19 cellular contexts compared by ENCODE assay signal in genomic region chr7:149713061-149713730, GRCh38.
DNase-seq lines count a peak whose midpoint lies in the region; ATAC-seq and TF ChIP-seq lines count a peak whose summit lies in the region.
"Had no signal": no experiment of that assay in that cellular context is flagged by ENCODE, and none has a peak within 500 bp of the region (broad histone marks: within the 10 kb centered on the region; RNA-seq: fewer than 3 reads in every experiment).

No MANE protein-coding gene starts in this region.

- H3K4me3 Mint-ChIP-seq in stimulated activated naive CD8-positive, alpha-beta T cell treated with anti-CD3 and anti-CD28 coated beads, Interleukin-15, Interleukin-2, amounts not matched to agents 100 ng/mL and 50 ng/mL, for 24 hours = peak overlapping the region; percentile 49
- H3K4me3 Mint-ChIP-seq in activated T-helper 2 cell treated with anti-CD3 and anti-CD28 coated beads, Interferon-gamma antibody, Interleukin-2, Interleukin-4, amounts not matched to agents 10 μg/mL and 5 μg/mL and 100 μg/mL, durations not matched to agents 14 hours and 24 hours and 36 hours (ENCODE audit: low read depth) = peak overlapping the region; percentile 33
- H3K4me3 Mint-ChIP-seq in naive thymus-derived CD8-positive, alpha-beta T cell = peak overlapping the region; percentile 24 to 84 (median 68)

- POLR2A ChIA-PET in naive thymus-derived CD8-positive, alpha-beta T cell (lab: Charles Lee) = no interaction called here

- peaks cover 23% of the 10 kb centered on the region for H3K9me3 Mint-ChIP-seq in stimulated activated naive CD8-positive, alpha-beta T cell treated with anti-CD3 and anti-CD28 coated beads, Interleukin-15, Interleukin-2, amounts not matched to agents 100 ng/mL and 50 ng/mL, for 24 hours
- H3K9me3 Mint-ChIP-seq in activated T-helper 2 cell treated with anti-CD3 and anti-CD28 coated beads, Interferon-gamma antibody, Interleukin-2, Interleukin-4, amounts not matched to agents 10 μg/mL and 5 μg/mL and 100 μg/mL, durations not matched to agents 14 hours and 24 hours and 36 hours = peaks cover 29% of the 10 kb centered on the region
- H3K9me3 Mint-ChIP-seq in naive thymus-derived CD8-positive, alpha-beta T cell = peaks cover 9 to 34% (median 21%) of the 10 kb centered on the region in 9 donors

- H3K36me3 ChIP-seq in tibial artery = no peaks in the 10 kb centered on the region
- H3K36me3 ChIP-seq: HAP-1 had no signal

- no peak overlapping the region for H3K27ac Mint-ChIP-seq in stimulated activated naive CD8-positive, alpha-beta T cell treated with anti-CD3 and anti-CD28 coated beads, Interleukin-15, Interleukin-2, amounts not matched to agents 100 ng/mL and 50 ng/mL, for 24 hours
- H3K27ac Mint-ChIP-seq in activated T-helper 2 cell treated with anti-CD3 and anti-CD28 coated beads, Interferon-gamma antibody, Interleukin-2, Interleukin-4, amounts not matched to agents 10 μg/mL and 5 μg/mL and 100 μg/mL, durations not matched to agents 14 hours and 24 hours and 36 hours = no peak overlapping the region
- peak overlapping the region in 2 of 10 donors; percentile 13 to 63 for H3K27ac Mint-ChIP-seq in naive thymus-derived CD8-positive, alpha-beta T cell

- H3K4me1 Mint-ChIP-seq in stimulated activated naive CD8-positive, alpha-beta T cell treated with anti-CD3 and anti-CD28 coated beads, Interleukin-15, Interleukin-2, amounts not matched to agents 100 ng/mL and 50 ng/mL, for 24 hours (ENCODE audit: low read depth) = peaks cover 25% of the 10 kb centered on the region
- peaks cover 11% of the 10 kb centered on the region for H3K4me1 Mint-ChIP-seq in activated T-helper 2 cell treated with anti-CD3 and anti-CD28 coated beads, Interferon-gamma antibody, Interleukin-2, Interleukin-4, amounts not matched to agents 10 μg/mL and 5 μg/mL and 100 μg/mL, durations not matched to agents 14 hours and 24 hours and 36 hours (ENCODE audit: low read depth)
- H3K4me1 Mint-ChIP-seq in naive thymus-derived CD8-positive, alpha-beta T cell = peaks cover 18 to 20% (median 20%) of the 10 kb centered on the region in 4 donors

- no peaks in the 10 kb centered on the region for H3K27me3 ChIP-seq in tibial artery

- no peak for DNase-seq in stimulated activated naive CD8-positive, alpha-beta T cell treated with anti-CD3 and anti-CD28 coated beads, Interleukin-15, Interleukin-2, amounts not matched to agents 100 U/mL and 50 U/mL, for 24 hours
- DNase-seq in activated T-helper 2 cell treated with anti-CD3 and anti-CD28 coated beads, Interferon-gamma antibody, Interleukin-2, Interleukin-4, amounts not matched to agents 10 μg/mL and 5 μg/mL and 100 μg/mL, durations not matched to agents 14 hours and 24 hours and 36 hours (ENCODE audit: low spot score) = no peak
- DNase-seq in naive thymus-derived CD8-positive, alpha-beta T cell = no peak
- no peak for DNase-seq in activated CD4-positive, CD25-positive, alpha-beta regulatory T cell treated with anti-CD3 and anti-CD28 coated beads, Interleukin-2, amount 50 U/mL, for 72 hours
- DNase-seq in D341Med (ENCODE audit: low spot score) = no peak
- no peak for DNase-seq in tibial artery
- DNase-seq: activated CD4-positive, alpha-beta T cell treated with anti-CD3 and anti-CD28 coated beads for 36 hours; activated gamma-delta T cell treated with Interleukin-2 at 50 U/mL for 16 hours; AML-193; DMS79; foreskin keratinocyte; Kasumi-1; NCI-H187 treated with DMSO at 0.1 percent for 48 hours; NCI-H69 had no signal

- peak overlapping the region in 1 of 2 donors; percentile 63 for H3K4me3 ChIP-seq in tibial artery
- H3K4me3 ChIP-seq: lung had no signal

- H3K27me3 Mint-ChIP-seq in stimulated activated naive CD8-positive, alpha-beta T cell treated with anti-CD3 and anti-CD28 coated beads, Interleukin-15, Interleukin-2, amounts not matched to agents 100 ng/mL and 50 ng/mL, for 24 hours = peaks cover 4% of the 10 kb centered on the region
- no peaks in the 10 kb centered on the region for H3K27me3 Mint-ChIP-seq in activated T-helper 2 cell treated with anti-CD3 and anti-CD28 coated beads, Interferon-gamma antibody, Interleukin-2, Interleukin-4, amounts not matched to agents 10 μg/mL and 5 μg/mL and 100 μg/mL, durations not matched to agents 14 hours and 24 hours and 36 hours (ENCODE audit: low read depth)
- H3K27me3 Mint-ChIP-seq in naive thymus-derived CD8-positive, alpha-beta T cell = no peaks in the 10 kb centered on the region

- peaks cover 4 to 27% (median 22%) of the 10 kb centered on the region in 4 donors for H3K4me1 ChIP-seq in tibial artery

- no peak for ATAC-seq in stimulated activated naive CD8-positive, alpha-beta T cell treated with anti-CD3 and anti-CD28 coated beads, Interleukin-15, Interleukin-2, amounts not matched to agents 100 U/mL and 50 U/mL, for 24 hours
- no peak for ATAC-seq in naive thymus-derived CD8-positive, alpha-beta T cell
- ATAC-seq in HG02870 (IDR thresholded peaks at IDR 0.05; ENCODE audit: unreplicated experiment) = no peak
- ATAC-seq: foreskin keratinocyte had no signal

- peaks cover 19% of the 10 kb centered on the region for H3K36me3 Mint-ChIP-seq in stimulated activated naive CD8-positive, alpha-beta T cell treated with anti-CD3 and anti-CD28 coated beads, Interleukin-15, Interleukin-2, amounts not matched to agents 100 ng/mL and 50 ng/mL, for 24 hours (ENCODE audit: low read depth)
- H3K36me3 Mint-ChIP-seq in activated T-helper 2 cell treated with anti-CD3 and anti-CD28 coated beads, Interferon-gamma antibody, Interleukin-2, Interleukin-4, amounts not matched to agents 10 μg/mL and 5 μg/mL and 100 μg/mL, durations not matched to agents 14 hours and 24 hours and 36 hours (ENCODE audit: low read depth) = peaks cover 13% of the 10 kb centered on the region
- H3K36me3 Mint-ChIP-seq in naive thymus-derived CD8-positive, alpha-beta T cell = peaks cover 0 to 21% (median 12%) of the 10 kb centered on the region in 3 donors

- no peak overlapping the region for H3K27ac ChIP-seq in tibial artery
- H3K27ac ChIP-seq: foreskin keratinocyte, parathyroid adenoma had no signal

- intact Hi-C loops in activated T-helper 2 cell treated with anti-CD3 and anti-CD28 coated beads, Interferon-gamma antibody, Interleukin-2, Interleukin-4, amounts not matched to agents 10 μg/mL and 5 μg/mL and 100 μg/mL, durations not matched to agents 14 hours and 24 hours and 36 hours (cut with micrococcal nuclease) = loop anchor here (10.0 kb wide), 1 partner anchor 688 kb away; the partner anchor contains the start of gene PDIA4
- intact Hi-C loops in tibial artery (cut with DNase I; ENCODE audit: low total_unique reads) = no loop called here

- no peak for TF ChIP-seq CTCF in tibial artery (IDR thresholded peaks at IDR 0.05)

- H3K9me3 ChIP-seq in tibial artery = peaks cover 0 to 22% (median 13%) of the 10 kb centered on the region in 3 donors
